ENCODE assay signal across 1 cellular context in genomic region chr6:13488015-13488895, GRCh38.
TF ChIP-seq lines count a peak whose summit lies in the region.

No MANE protein-coding gene starts in this region.

TF ChIP-seq in WTC11, 78 proteins besides CTCF, POLR2A, EP300 and RAD21 (continued from another document):
- TF ChIP-seq CREM (CRISPR knock-in tag; IDR thresholded peaks at IDR 0.05): no peak
